In the genomic region with DNA sequence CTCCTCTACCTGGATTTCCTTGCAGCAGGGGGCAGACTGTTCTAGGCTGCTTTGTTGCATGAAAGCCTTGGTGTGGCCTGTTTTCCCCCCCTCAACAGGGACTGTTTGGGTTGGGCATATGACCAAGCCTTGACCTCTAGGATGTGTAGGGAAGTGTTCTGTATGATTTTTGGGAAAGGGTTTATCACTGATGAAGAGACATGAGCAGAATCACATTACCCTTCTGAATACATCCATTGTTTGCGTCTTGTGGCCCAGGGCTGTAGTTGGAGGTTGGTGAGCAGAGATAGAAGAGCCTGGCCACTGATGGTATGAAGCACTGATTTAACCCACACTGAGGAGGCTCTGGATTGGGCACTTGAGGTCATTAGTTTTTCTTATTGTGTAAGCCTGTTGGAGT, we compare ENCODE assay signal across 29 cellular contexts.
"Had no signal": no experiment of that assay in that cellular context is flagged by ENCODE, and none has a peak within 500 bp of the region (broad histone marks: within the 10 kb centered on the region; RNA-seq: fewer than 3 reads in every experiment).

No MANE protein-coding gene starts in this region.

- H3K9me3 ChIP-seq: pancreas, testis had no signal

- ATAC-seq: left cardiac atrium; left lobe of liver; left ventricle myocardium superior; lower lobe of right lung; naive thymus-derived CD8-positive, alpha-beta T cell; pancreas; psoas muscle; right lobe of liver; stimulated activated memory B cell treated with anti-CD40 and anti-IgM and Interleukin-4, amounts not matched to agents 10 μg/mL and 1 μg/mL and 100 μg/mL, for 72 hours; stimulated activated naive CD8-positive, alpha-beta T cell treated with anti-CD3 and anti-CD28 coated beads, Interleukin-15, amount 100 ng/mL, for 72 hours had no signal

- H3K4me3 Mint-ChIP-seq: naive thymus-derived CD8-positive, alpha-beta T cell; nephron; neural crest cell; stimulated activated memory B cell treated with anti-CD40 and anti-IgM and Interleukin-4, amounts not matched to agents 10 μg/mL and 1 μg/mL and 100 μg/mL, for 72 hours; stimulated activated naive CD8-positive, alpha-beta T cell treated with anti-CD3 and anti-CD28 coated beads, Interleukin-15, amount 100 ng/mL, for 72 hours had no signal

- H3K27ac ChIP-seq: lower lobe of right lung, pancreas, psoas muscle, right lobe of liver, testis, thyroid gland, transverse colon, upper lobe of left lung had no signal

- FAIRE-seq: keratinocyte, pancreas had no signal

- H3K4me1 Mint-ChIP-seq: naive thymus-derived CD8-positive, alpha-beta T cell; nephron; neural crest cell; stimulated activated memory B cell treated with anti-CD40 and anti-IgM and Interleukin-4, amounts not matched to agents 10 μg/mL and 1 μg/mL and 100 μg/mL, for 72 hours; stimulated activated naive CD8-positive, alpha-beta T cell treated with anti-CD3 and anti-CD28 coated beads, Interleukin-15, amount 100 ng/mL, for 72 hours had no signal

- H3K4me2 ChIP-seq: smooth muscle cell had no signal

- H3K4me1 ChIP-seq: lower lobe of right lung, pancreas, psoas muscle, right lobe of liver, testis, thyroid gland, transverse colon, upper lobe of left lung had no signal

- DNase-seq: hippocampal formation; kidney glomerular epithelial cell; left cardiac atrium; left ventricle myocardium superior; lower lobe of right lung; mammary epithelial cell; mesenchymal stem cell; naive thymus-derived CD8-positive, alpha-beta T cell; nucleus accumbens; pancreas; posterior cingulate gyrus; psoas muscle; right lobe of liver; stimulated activated CD4-positive, alpha-beta T cell treated with anti-CD3 and anti-CD28 coated beads, Interleukin-1b, Interleukin-23, amount 100 ng/mL, for 48 hours; stimulated activated CD4-positive, alpha-beta T cell treated with anti-CD3 and anti-CD28 coated beads, Interleukin-2, amount 100 ng/mL, for 48 hours; stimulated activated CD4-positive, alpha-beta T cell treated with anti-CD3 and anti-CD28 coated beads, Interleukin-4, amount 100 ng/mL, for 4 hours; stimulated activated CD8-positive, alpha-beta memory T cell treated with anti-CD3 and anti-CD28 coated beads, Interleukin-4, amount 100 ng/mL, for 48 hours; stimulated activated naive CD4-positive, alpha-beta T cell treated with Interleukin-2 at 50 U/mL for 16 hours; stimulated activated naive CD8-positive, alpha-beta T cell treated with anti-CD3 and anti-CD28 coated beads, Interleukin-15, amount 100 ng/mL, for 72 hours; testis; thyroid gland; transverse colon; upper lobe of left lung had no signal

- H3K36me3 ChIP-seq: lower lobe of right lung, pancreas, right lobe of liver, thyroid gland, transverse colon, upper lobe of left lung had no signal

- H3K27ac Mint-ChIP-seq: naive thymus-derived CD8-positive, alpha-beta T cell; nephron; stimulated activated memory B cell treated with anti-CD40 and anti-IgM and Interleukin-4, amounts not matched to agents 10 μg/mL and 1 μg/mL and 100 μg/mL, for 72 hours; stimulated activated naive CD8-positive, alpha-beta T cell treated with anti-CD3 and anti-CD28 coated beads, Interleukin-15, amount 100 ng/mL, for 72 hours had no signal

- H3K27me3 ChIP-seq: pancreas, right lobe of liver, testis, thyroid gland, transverse colon, upper lobe of left lung had no signal

- H3K4me3 ChIP-seq: lower lobe of right lung, pancreas, psoas muscle, right lobe of liver, smooth muscle cell, testis, thyroid gland, transverse colon, upper lobe of left lung had no signal

- H3K27me3 Mint-ChIP-seq: naive thymus-derived CD8-positive, alpha-beta T cell; stimulated activated memory B cell treated with anti-CD40 and anti-IgM and Interleukin-4, amounts not matched to agents 10 μg/mL and 1 μg/mL and 100 μg/mL, for 72 hours; stimulated activated naive CD8-positive, alpha-beta T cell treated with anti-CD3 and anti-CD28 coated beads, Interleukin-15, amount 100 ng/mL, for 72 hours had no signal
